ENCODE assay signal across 8 cellular contexts in the genomic region with DNA sequence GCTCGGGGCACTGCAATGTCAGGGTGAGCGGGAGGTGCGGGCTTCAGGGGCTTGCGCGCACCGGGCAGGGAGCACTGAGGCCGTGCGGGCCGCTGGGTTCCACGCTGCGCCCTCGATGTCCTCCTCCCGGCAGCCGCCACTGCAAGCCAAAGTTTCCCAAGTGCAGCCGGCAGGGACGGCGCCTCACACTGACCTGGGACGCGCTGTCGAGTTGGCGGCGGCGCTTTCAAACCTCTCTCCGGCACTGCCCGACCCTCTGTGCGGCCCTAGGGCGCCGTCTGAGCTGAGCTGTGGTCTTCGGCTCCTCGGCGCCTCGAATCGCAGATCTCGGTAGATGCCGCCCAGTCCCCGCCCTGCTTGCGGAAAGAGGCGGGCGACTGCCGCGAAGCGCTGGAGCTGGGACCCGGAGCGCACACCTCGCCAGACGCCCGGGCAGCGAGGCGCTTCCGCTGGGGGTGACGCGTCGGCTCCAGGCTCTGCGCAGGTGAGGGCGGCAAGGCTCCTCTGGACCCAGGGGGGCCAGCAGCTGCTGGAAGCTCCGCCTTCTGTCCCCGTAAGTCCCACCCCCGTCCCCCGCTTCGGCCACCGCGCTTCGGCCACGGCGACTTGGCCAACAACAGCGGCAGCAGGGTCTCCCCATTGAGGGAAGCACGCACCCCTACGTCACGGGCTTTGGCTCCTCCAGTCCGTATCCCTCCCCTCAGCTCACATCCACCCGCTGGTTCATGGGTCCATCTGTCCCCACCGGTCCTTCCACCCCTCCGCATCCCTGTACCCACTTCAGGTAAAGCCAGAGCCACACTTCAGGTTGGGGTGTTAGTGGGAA. TPM values are rescaled to one million over a fixed set of nuclear protein-coding genes. Genes with fewer than 3 reads are reported as not detected.
DNase-seq lines count a peak whose midpoint lies in the region; ATAC-seq, FAIRE-seq and TF ChIP-seq lines count a peak whose summit lies in the region.

ANKRD34B (minus strand) TSS at position 320 of the 826 bp plus-strand sequence. CDS start 10,261 bp downstream, outside the sequence.

- POLR2A ChIA-PET in RWPE1 (lab: Yijun Ruan, JAX; ENCODE audit: low non-redundant PET): no interaction called here
- POLR2A ChIA-PET in H1 (lab: Charles Lee; ENCODE audit: partially characterized antibody): interaction anchor here (0.7 to 1.7 kb wide), 9 partner anchors 9 to 316 kb away, joined by 3 to 7 read pairs (median 3); partner anchors contain the start of gene FAM151B
- POLR2A ChIA-PET in naive thymus-derived CD4-positive, alpha-beta T cell (lab: Charles Lee): no interaction called here

- no peak within 1 kb of the TSS for H3K14ac ChIP-seq in H1 (ENCODE audit: insufficient read length)

- H3K4ac ChIP-seq in H1 (replicated peaks; ENCODE audit: insufficient read length, low read depth, low read length): no peak within 1 kb of the TSS

- CTCF ChIA-PET in RWPE1 (lab: Yijun Ruan, JAX): no interaction called here
- CTCF ChIA-PET in H1 (lab: Charles Lee; ENCODE audit: partially characterized antibody): interaction anchor here (0.6 to 2.0 kb wide), 7 partner anchors 11 to 121 kb away, joined by 3 to 8 read pairs (median 3); no protein-coding TSS in a partner anchor
- CTCF ChIA-PET in naive thymus-derived CD4-positive, alpha-beta T cell (lab: Charles Lee): interaction anchor here (0.6 kb wide), 1 partner anchor 157 kb away, joined by 6 read pairs; no protein-coding TSS in a partner anchor

- peaks cover 16 to 32% (median 25%) of the 10 kb centered on the region in 4 experiments for H3K27me3 ChIP-seq in H1 (replicated peaks in 1 of 4; ENCODE audit: control insufficient read depth in 3 of 4, extremely low read depth in 1 of 4, insufficient read depth in 3 of 4, low read length in 3 of 4)
- H3K27me3 ChIP-seq in naive thymus-derived CD4-positive, alpha-beta T cell (ENCODE audit: control insufficient read depth in 2 of 2, insufficient read depth in 2 of 2, low read length in 2 of 2): peaks cover 3 to 12% of the 10 kb centered on the region in 2 donors

- H2BK15ac ChIP-seq in H1 (ENCODE audit: low read length): peak within 1 kb of the TSS; percentile 74; the same call in 1 of the 2 replicates

- H2BK20ac ChIP-seq in H1 (ENCODE audit: low read length): no peak within 1 kb of the TSS

- H3K23ac ChIP-seq in H1 (ENCODE audit: insufficient read length): no peak within 1 kb of the TSS

- DNase-seq in ACHN (peak; percentile 41), GM13976 (ENCODE audit: low spot score) (peak; percentile 68), RWPE1 (ENCODE audit: low spot score) (peak; percentile 56), H1 (ENCODE audit: low read depth in 1 of 2, low spot score in 2 of 2) (peak; percentile 51 to 81), NCI-H2107 treated with DMSO at 0.1 percent for 48 hours (lab: John Stamatoyannopoulos, UW; ENCODE audit: unreplicated experiment) (no peak)
- peak in 1 of 9 donors; percentile 40 for DNase-seq in naive thymus-derived CD4-positive, alpha-beta T cell
- no peak for DNase-seq in activated effector memory CD4-positive, alpha-beta T cell treated with anti-CD3 and anti-CD28 coated beads, Interleukin-2, amount 50 U/mL, for 16 hours

- H3K9me3 ChIP-seq in H1 (ENCODE audit: insufficient read depth in 2 of 2, low read depth in 1 of 2, low read length in 1 of 2): no peaks in the 10 kb centered on the region
- no peaks in the 10 kb centered on the region for H3K9me3 ChIP-seq in naive thymus-derived CD4-positive, alpha-beta T cell (ENCODE audit: control insufficient read depth in 2 of 3, low read length in 3 of 3)

- no peak within 1 kb of the TSS; the same call in 1 of the 2 replicates for H2BK5ac ChIP-seq in H1 (ENCODE audit: low read depth, low read length)

- H3K23me2 ChIP-seq in H1 (ENCODE audit: low read depth, low read length): peaks cover 13% of the 10 kb centered on the region; the same call in 1 of the 2 replicates

- H3K18ac ChIP-seq in H1 (ENCODE audit: extremely low read depth, low read length): no peak within 1 kb of the TSS

- H3K27me3 Mint-ChIP-seq in naive thymus-derived CD4-positive, alpha-beta T cell: peaks cover 63 to 79% (median 73%) of the 10 kb centered on the region in 5 donors

- H3K36me3 Mint-ChIP-seq in naive thymus-derived CD4-positive, alpha-beta T cell: peaks cover 0 to 5% (median 0%) of the 10 kb centered on the region in 5 donors

- intact Hi-C loops in naive thymus-derived CD4-positive, alpha-beta T cell (cut with micrococcal nuclease): no loop called here

- H3K9me3 Mint-ChIP-seq in naive thymus-derived CD4-positive, alpha-beta T cell: peaks cover 0 to 4% (median 0%) of the 10 kb centered on the region in 11 donors

- no peak within 1 kb of the TSS for H3K27ac ChIP-seq in RWPE1
- H3K27ac ChIP-seq in H1 (ENCODE audit: low read depth, low read length): no peak within 1 kb of the TSS
- no peak within 1 kb of the TSS for H3K27ac ChIP-seq in naive thymus-derived CD4-positive, alpha-beta T cell (ENCODE audit: low read depth, low read length)

- peak within 1 kb of the TSS in 2 of 4 experiments; percentile 26 to 39; a peak in 5 of 7 replicates for H3K9ac ChIP-seq in H1 (replicated peaks in 1 of 4; ENCODE audit: extremely low read depth in 1 of 4, low read depth in 3 of 4, low read length in 3 of 4)

- in situ Hi-C loops in ACHN (cut with HindIII; ENCODE audit: low pct_ligation_motif_present, low pct_unique_long_range_greater_than_20kb, low sequenced_read_pairs) (no loop called here), GM13976 (cut with MboI; ENCODE audit: low sequenced_read_pairs, unreplicated experiment) (no loop called here)

- H3K4me1 Mint-ChIP-seq in naive thymus-derived CD4-positive, alpha-beta T cell: peaks cover 0 to 16% (median 8%) of the 10 kb centered on the region in 7 donors

- no peaks in the 10 kb centered on the region for H3K36me3 ChIP-seq in H1 (ENCODE audit: control insufficient read depth in 2 of 4, insufficient read depth in 4 of 4, low read length in 3 of 4)
- no peaks in the 10 kb centered on the region for H3K36me3 ChIP-seq in naive thymus-derived CD4-positive, alpha-beta T cell (ENCODE audit: control insufficient read depth in 2 of 3, insufficient read depth in 3 of 3, low read length in 3 of 3)

- H4K5ac ChIP-seq in H1 (ENCODE audit: insufficient read length, low read depth, low read length): no peak within 1 kb of the TSS

- no peak for TF ChIP-seq EP300 in H1 (IDR thresholded peaks at IDR 0.05; ENCODE audit: borderline replicate concordance in 1 of 2, low read depth in 2 of 2, low read length in 2 of 2)

- peak within 1 kb of the TSS; percentile 9 to 88 (median 65) for H3K4me3 Mint-ChIP-seq in naive thymus-derived CD4-positive, alpha-beta T cell

- H4K20me1 ChIP-seq in H1 (replicated peaks in 1 of 2; ENCODE audit: control insufficient read depth in 1 of 2, insufficient read depth in 2 of 2, low read length in 2 of 2): no peaks in the 10 kb centered on the region

- H4K91ac ChIP-seq in H1 (replicated peaks; ENCODE audit: insufficient read length, low read length): no peak within 1 kb of the TSS

- H3K27ac Mint-ChIP-seq in naive thymus-derived CD4-positive, alpha-beta T cell: no peak within 1 kb of the TSS

- no peaks in the 10 kb centered on the region for H3K79me2 ChIP-seq in H1 (ENCODE audit: control insufficient read depth in 1 of 2, insufficient read depth in 2 of 2, low read length in 2 of 2)

- peak; percentile 6 to 21; a peak in 1 of 4 replicates for TF ChIP-seq RAD21 in H1 (IDR thresholded peaks at IDR 0.05 in 1 of 2, conservative IDR thresholded peaks at IDR 0.05 in 1 of 2; ENCODE audit: low read depth in 2 of 2, low read length in 2 of 2)

- no peaks in the 10 kb centered on the region for H3K79me1 ChIP-seq in H1 (ENCODE audit: low read depth, low read length)

- no peak within 1 kb of the TSS for H2AK5ac ChIP-seq in H1 (ENCODE audit: low read depth, low read length)

- H3K4me2 ChIP-seq in H1 (ENCODE audit: insufficient read depth in 1 of 2, low read depth in 2 of 2, low read length in 2 of 2): peak within 1 kb of the TSS; percentile 90 to 93

- TF ChIP-seq CTCF in GM13976 (IDR thresholded peaks at IDR 0.05; ENCODE audit: borderline replicate concordance, control extremely low read depth, extremely low read depth, insufficient read depth, missing control alignments) (no peak), RWPE1 (conservative IDR thresholded peaks at IDR 0.05; ENCODE audit: low read depth) (no peak), H1 (IDR thresholded peaks at IDR 0.05; ENCODE audit: control extremely low read depth in 1 of 3, insufficient read depth in 1 of 3, low read depth in 1 of 3, low read length in 3 of 3) (peak in 1 of 3 experiments; percentile 0; a peak in 1 of 4 replicates)

- no peak within 1 kb of the TSS for H3K56ac ChIP-seq in H1 (replicated peaks; ENCODE audit: insufficient read length, low read depth, low read length)

- peak within 1 kb of the TSS; percentile 36 to 77 (median 50) for H3K4me3 ChIP-seq in H1 (ENCODE audit: extremely low read depth in 1 of 4, insufficient read depth in 2 of 4, low read depth in 3 of 4, low read length in 4 of 4)
- no peak within 1 kb of the TSS for H3K4me3 ChIP-seq in naive thymus-derived CD4-positive, alpha-beta T cell (ENCODE audit: low read length)

- no peak for FAIRE-seq in H1 (lab: Jason Lieb, UNC)

- 0 out of 3 replicates have a peak, but pooled peaks of 1 of the 2 experiments have one; percentile 45 for TF ChIP-seq POLR2A in H1 (IDR thresholded peaks at IDR 0.05; ENCODE audit: control extremely low read depth in 1 of 2, low read depth in 2 of 2, low read length in 2 of 2)

- WGBS in H1 (ENCODE audit: extremely low coverage in 1 of 2, insufficient coverage in 1 of 2, insufficient read length in 1 of 2, insufficient replicate concordance in 2 of 2, low coverage in 1 of 2, low lambda C conversion rate in 2 of 2, missing lambda C conversion rate in 1 of 2), 2 experiments: 4% methylated on average over 55 of the region's 73 CpGs; no CpG with 5 or more reads in 1 of the 2 experiments

- H2BK120ac ChIP-seq in H1 (replicated peaks; ENCODE audit: low read depth, low read length): no peak within 1 kb of the TSS

- peak within 1 kb of the TSS; percentile 96; the same call in 1 of the 2 replicates for H2BK12ac ChIP-seq in H1 (ENCODE audit: low read depth, low read length)

- peak within 1 kb of the TSS; percentile 83; the same call in 1 of the 2 replicates for H4K8ac ChIP-seq in H1 (ENCODE audit: extremely low read depth, insufficient read depth, low read length)

- peak; percentile 10 for ATAC-seq in naive thymus-derived CD4-positive, alpha-beta T cell
- no peak for ATAC-seq in HG03108 (IDR thresholded peaks at IDR 0.05; ENCODE audit: unreplicated experiment)

- peaks cover 0 to 4% (median 0%) of the 10 kb centered on the region in 4 experiments; a peak in 2 of 7 replicates for H3K4me1 ChIP-seq in H1 (replicated peaks in 1 of 4; ENCODE audit: control insufficient read depth in 3 of 4, insufficient read depth in 4 of 4, low read length in 3 of 4)
- H3K4me1 ChIP-seq in naive thymus-derived CD4-positive, alpha-beta T cell (ENCODE audit: control insufficient read depth in 2 of 2, insufficient read depth in 2 of 2, low read length in 2 of 2): no peaks in the 10 kb centered on the region

- H2AFZ ChIP-seq in H1 (ENCODE audit: low read length): peak within 1 kb of the TSS; percentile 76; the same call in 1 of the 2 replicates

RNA-seq across cellular contexts. Expression of gene ANKRD34B, which starts in this region (rescaled TPM):
- total RNA-seq in H1 (2021; fragmentation: NEBNext Ultra II Directional; extraction: Animal tissue kit (Norgen Biotek cat#: 25700)): 5.3 and 6.3 TPM in 2 replicates
- 0.91 and 1.5 TPM in 2 replicates for polyA plus RNA-seq in H1 (2011; rRNA removed)
- 2.4 TPM for polyA plus RNA-seq in H1 (2011; cell fraction: cytosol; rRNA removed)
- 2.6 TPM for polyA plus RNA-seq in H1 (2011; cell fraction: nucleus; rRNA removed)
- 1.6 to 3.2 TPM (median 2.4 TPM) in 4 replicates for polyA plus RNA-seq in H1 (2012, experiment 1 of 2)
- polyA plus RNA-seq in H1 (2012, experiment 2 of 2): 0.34 TPM
- 2.9 TPM for polyA plus RNA-seq in H1 (2013, experiment 1 of 2)
- polyA plus RNA-seq in H1 (2013, experiment 2 of 2): 2.5 TPM
- 2.3 and 3.0 TPM in 2 replicates for polyA minus RNA-seq in H1 (2011; rRNA and poly(A)+ RNA removed)
- 1.6 TPM for polyA minus RNA-seq in H1 (2011; cell fraction: cytosol; rRNA and poly(A)+ RNA removed)
- polyA minus RNA-seq in H1 (2011; cell fraction: nucleus; rRNA and poly(A)+ RNA removed): 4.8 TPM
- under 1 TPM in 1 of 5 experiments, not detected in 4; 0.22 TPM for total RNA-seq in naive thymus-derived CD4-positive, alpha-beta T cell
- polyA plus RNA-seq in naive thymus-derived CD4-positive, alpha-beta T cell: not detected

Comparison
In these comparisons a context has a peak if more than half of its experiments do, and no peak if none do; other contexts are left out.
1. Peak in ATAC-seq in naive thymus-derived CD4-positive, alpha-beta T cell; RNA of the gene not detected or under 1 TPM.
2. DNase-seq: peak in ACHN (single experiment), GM13976 (single experiment), RWPE1 (single experiment) and H1 (2 of 2); none in activated effector memory CD4-positive, alpha-beta T cell treated with anti-CD3 and anti-CD28 coated beads, Interleukin-2, amount 50 U/mL, for 16 hours (single experiment) and NCI-H2107 treated with DMSO at 0.1 percent for 48 hours (single experiment).